In genomic region chr4:40121515-40121914, GRCh38 we compare ENCODE assay signal across 9 cellular contexts.
DNase-seq lines count a peak whose midpoint lies in the region; ATAC-seq, FAIRE-seq and TF ChIP-seq lines count a peak whose summit lies in the region.
"Had no signal": no experiment of that assay in that cellular context is flagged by ENCODE, and none has a peak within 500 bp of the region (broad histone marks: within the 10 kb centered on the region; RNA-seq: fewer than 3 reads in every experiment).

No MANE protein-coding gene starts in this region.

- no peak overlapping the region for H3K4me3 ChIP-seq in AG04449 (ENCODE audit: low read depth, low read length)
- H3K4me3 ChIP-seq: body of pancreas had no signal

- CTCF ChIA-PET in AG04449 (lab: Yijun Ruan, JAX): interaction anchor here (0.9 to 1.8 kb wide), 4 partner anchors 11 to 650 kb away, joined by 3 to 5 read pairs (median 3); no protein-coding TSS in a partner anchor

- peak; percentile 28 for DNase-seq in AG04449 (ENCODE audit: low read depth, low spot score)
- DNase-seq in GM19239 (ENCODE audit: insufficient read length, low spot score): no peak
- peak; percentile 74 for DNase-seq in RCC 7860 (ENCODE audit: low spot score)
- DNase-seq in fibroblast of gingiva (ENCODE audit: low read depth): peak; percentile 18
- no peak for DNase-seq in stimulated activated naive B cell treated with anti-CD40 and anti-IgM and Interleukin-4, amounts not matched to agents 10 μg/mL and 1 μg/mL and 100 μg/mL, for 72 hours
- DNase-seq in activated gamma-delta T cell treated with Interleukin-2 at 50 U/mL for 16 hours: no peak
- no peak for DNase-seq in NCI-H748 treated with DMSO at 0.1 percent for 48 hours (lab: John Stamatoyannopoulos, UW)
- DNase-seq in NCI-H345 (lab: John Stamatoyannopoulos, UW): no peak

- TF ChIP-seq CTCF in AG04449 (IDR thresholded peaks at IDR 0.05; ENCODE audit: insufficient read depth, low read length, missing control alignments): no peak

- peaks cover 5 to 14% of the 10 kb centered on the region in 2 donors for H3K4me1 Mint-ChIP-seq in stimulated activated naive B cell treated with anti-CD40 and anti-IgM and Interleukin-4, amounts not matched to agents 10 μg/mL and 1 μg/mL and 100 μg/mL, for 72 hours

- peak; percentile 50 to 79 for ATAC-seq in stimulated activated naive B cell treated with anti-CD40 and anti-IgM and Interleukin-4, amounts not matched to agents 10 μg/mL and 1 μg/mL and 100 μg/mL, for 72 hours (replicated peaks)
- ATAC-seq: body of pancreas had no signal

- H3K36me3 Mint-ChIP-seq in stimulated activated naive B cell treated with anti-CD40 and anti-IgM and Interleukin-4, amounts not matched to agents 10 μg/mL and 1 μg/mL and 100 μg/mL, for 72 hours: peaks cover 11 to 16% of the 10 kb centered on the region in 2 donors

- no peaks in the 10 kb centered on the region for H3K27me3 Mint-ChIP-seq in stimulated activated naive B cell treated with anti-CD40 and anti-IgM and Interleukin-4, amounts not matched to agents 10 μg/mL and 1 μg/mL and 100 μg/mL, for 72 hours

- POLR2A ChIA-PET in AG04449 (lab: Yijun Ruan, JAX): interaction anchor here (0.7 kb wide), 1 partner anchor 11 kb away, joined by 4 read pairs; no protein-coding TSS in a partner anchor

- H3K27ac Mint-ChIP-seq in stimulated activated naive B cell treated with anti-CD40 and anti-IgM and Interleukin-4, amounts not matched to agents 10 μg/mL and 1 μg/mL and 100 μg/mL, for 72 hours: no peak overlapping the region

- H3K9me3 Mint-ChIP-seq in stimulated activated naive B cell treated with anti-CD40 and anti-IgM and Interleukin-4, amounts not matched to agents 10 μg/mL and 1 μg/mL and 100 μg/mL, for 72 hours: no peaks in the 10 kb centered on the region

- FAIRE-seq in GM19239 (lab: Jason Lieb, UNC) (peak; percentile 85), RCC 7860 (lab: Jason Lieb, UNC) (peak; percentile 92)

- no peak overlapping the region for H3K4me3 Mint-ChIP-seq in stimulated activated naive B cell treated with anti-CD40 and anti-IgM and Interleukin-4, amounts not matched to agents 10 μg/mL and 1 μg/mL and 100 μg/mL, for 72 hours

Comparison
In these comparisons a context has a peak if more than half of its experiments do, and no peak if none do; other contexts are left out.
1. DNase-seq: peak in AG04449 (single experiment), RCC 7860 (single experiment) and fibroblast of gingiva (single experiment); none in GM19239 (single experiment), stimulated activated naive B cell treated with anti-CD40 and anti-IgM and Interleukin-4, amounts not matched to agents 10 μg/mL and 1 μg/mL and 100 μg/mL, for 72 hours (single experiment), activated gamma-delta T cell treated with Interleukin-2 at 50 U/mL for 16 hours (single experiment), NCI-H748 treated with DMSO at 0.1 percent for 48 hours (single experiment) and NCI-H345 (single experiment).